ENCODE assay signal across 8 cellular contexts in the genomic region with DNA sequence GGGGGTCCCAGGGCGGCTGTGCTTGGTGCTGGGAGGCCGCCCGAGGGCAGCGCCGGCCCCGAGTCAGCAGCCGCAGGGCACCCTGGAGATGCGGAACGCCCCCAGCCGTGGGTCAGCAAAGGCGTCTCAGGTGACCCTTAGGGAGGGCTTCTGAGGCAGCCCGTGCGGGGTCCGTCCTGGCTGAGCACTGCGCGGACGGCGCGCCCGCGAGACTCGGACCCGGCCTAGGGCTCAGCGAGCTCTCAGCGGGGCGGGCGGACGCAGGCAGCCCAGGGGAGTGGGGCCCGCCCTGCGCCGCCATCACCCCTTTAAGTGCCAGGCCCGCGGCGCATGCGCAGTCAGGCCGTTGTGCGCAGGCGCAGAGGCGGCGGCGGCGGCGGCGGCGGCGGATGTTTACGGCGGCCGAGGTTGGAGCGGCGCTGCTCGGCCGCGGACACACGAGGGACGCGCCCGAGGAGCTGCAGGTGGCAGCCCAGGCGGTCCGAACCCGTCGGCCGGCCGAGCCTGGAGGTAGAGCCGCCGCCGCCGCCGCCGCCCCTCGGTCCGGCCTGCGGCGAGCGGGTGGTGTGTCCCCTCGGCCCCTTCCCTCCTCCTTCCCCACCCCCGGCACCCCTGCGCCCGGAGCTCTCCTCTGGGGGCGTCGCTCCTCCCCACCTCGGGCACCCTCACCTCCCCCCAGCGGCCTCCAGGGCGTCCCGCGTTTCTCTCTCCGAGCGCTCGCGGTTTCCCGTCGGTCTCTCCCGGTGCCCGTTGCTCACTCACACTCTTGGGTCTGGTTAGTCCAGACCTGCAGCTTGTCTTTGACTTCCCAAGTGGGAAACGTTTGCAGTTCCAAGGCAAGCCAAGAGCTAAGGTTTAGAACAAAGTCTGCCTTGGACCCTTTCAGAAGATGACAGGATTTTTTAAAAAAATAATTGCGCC. TPM values are rescaled to one million over a fixed set of nuclear protein-coding genes. Genes with fewer than 3 reads are reported as not detected.
DNase-seq lines count a peak whose midpoint lies in the region; ATAC-seq lines count a peak whose summit lies in the region.

Gene PCMTD2 (plus strand): TSS at position 388 of the 921 bp plus-strand sequence. CDS start 4,218 bp downstream, outside the sequence.

- DNase-seq in D341Med (ENCODE audit: low spot score) (peak; percentile 99), HuH-7 (ENCODE audit: low spot score) (peak; percentile 99), OCI-M2 (lab: John Stamatoyannopoulos, UW; ENCODE audit: unreplicated experiment) (peak; percentile 85)
- DNase-seq in activated T-cell treated with anti-CD3 and anti-CD28 coated beads, Interleukin-2, amount 50 U/mL, for 1 hour, result peak; percentile 90
- DNase-seq in stimulated activated CD8-positive, alpha-beta memory T cell treated with anti-CD3 and anti-CD28 coated beads, Interleukin-7, amount 100 ng/mL, for 1 hour (ENCODE audit: low read depth in 2 of 2), result peak; percentile 66 to 71

- 0 to 1% methylated on average over 39 to 96 of the region's 96 CpGs for WGBS in esophagus, 2 donors

- peak within 1 kb of the TSS; percentile 77 to 88 for H3K27ac ChIP-seq in esophagus (ENCODE audit: low read depth in 2 of 2, low read length in 1 of 2)

- peak within 1 kb of the TSS; percentile 77 for H3K9ac ChIP-seq in mucosa of stomach (ENCODE audit: low read length)

- H3K27me3 ChIP-seq in esophagus (ENCODE audit: control insufficient read depth in 1 of 2, insufficient read depth in 2 of 2, low read length in 2 of 2) (no peaks in the 10 kb centered on the region), mucosa of stomach (ENCODE audit: control insufficient read depth, insufficient read depth, low read length) (no peaks in the 10 kb centered on the region)

- H3K36me3 ChIP-seq in esophagus (ENCODE audit: control insufficient read depth in 2 of 2, insufficient read depth in 2 of 2, low read length in 1 of 2) (no peaks in the 10 kb centered on the region), mucosa of stomach (ENCODE audit: control insufficient read depth, insufficient read depth, low read length) (no peaks in the 10 kb centered on the region)

- ATAC-seq in GM21515 (IDR thresholded peaks at IDR 0.05; ENCODE audit: unreplicated experiment), result peak; percentile 78

- peak within 1 kb of the TSS; percentile 70 to 90 for H3K4me3 ChIP-seq in esophagus (ENCODE audit: low read depth in 1 of 2, low read length in 2 of 2)
- H3K4me3 ChIP-seq in mucosa of stomach (ENCODE audit: low read length), result peak within 1 kb of the TSS; percentile 34

- H3K9me3 ChIP-seq in esophagus (ENCODE audit: control insufficient read depth in 2 of 2, insufficient read depth in 1 of 2, low read depth in 1 of 2, low read length in 1 of 2) (no peaks in the 10 kb centered on the region), mucosa of stomach (ENCODE audit: control insufficient read depth, low read length) (no peaks in the 10 kb centered on the region)

- H3K4me1 ChIP-seq in esophagus (ENCODE audit: control insufficient read depth in 2 of 2, insufficient read depth in 2 of 2, low read length in 1 of 2) (peaks cover 0 to 2% of the 10 kb centered on the region in 2 donors), mucosa of stomach (ENCODE audit: control insufficient read depth, insufficient read depth, low read length) (peaks cover 16% of the 10 kb centered on the region)

RNA-seq across cellular contexts. Expression of gene PCMTD2, which starts in this region (rescaled TPM):
- polyA plus RNA-seq in esophagus, result 10 to 100 TPM; 13.4 to 22.0 TPM

Comparison
In these comparisons a context has a peak if more than half of its experiments do, and no peak if none do; other contexts are left out.
1. Peak in every context shown above with its lines: DNase-seq, ATAC-seq, H3K4me3 ChIP-seq and H3K27ac ChIP-seq.